Comparison of ENCODE assay signal across 33 cellular contexts in the genomic region with DNA sequence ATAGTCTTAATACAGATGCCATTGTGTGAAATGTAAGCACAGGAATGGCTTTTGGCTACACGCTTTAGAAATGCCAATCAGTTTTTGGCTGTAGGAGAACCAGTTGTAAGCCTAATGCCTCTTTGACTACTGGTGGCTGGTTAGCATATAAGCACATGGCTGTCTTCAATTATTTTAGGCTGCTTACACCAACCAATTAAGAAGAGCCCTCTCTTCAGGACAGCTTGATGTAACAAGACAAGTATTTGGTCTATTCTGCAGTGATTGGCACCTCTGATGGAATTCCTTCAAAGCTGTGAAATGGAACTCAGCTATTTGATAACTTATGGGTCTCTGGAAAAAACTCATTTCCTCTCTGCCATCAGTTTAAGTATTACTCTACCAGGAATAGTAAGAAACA.
"Had no signal": no experiment of that assay in that cellular context is flagged by ENCODE, and none has a peak within 500 bp of the region (broad histone marks: within the 10 kb centered on the region; RNA-seq: fewer than 3 reads in every experiment).

No MANE protein-coding gene starts in this region.

- H3K4me1 ChIP-seq: ascending aorta, breast epithelium had no signal

- H3K36me3 Mint-ChIP-seq: activated CD4-positive, alpha-beta memory T cell treated with anti-CD3 and anti-CD28 coated beads for 36 hours; activated CD8-positive, alpha-beta memory T cell treated with anti-CD3 and anti-CD28 coated beads, Interleukin-2, amount 10 ng/mL, durations not matched to agents 7 days and 5 days; activated naive CD8-positive, alpha-beta T cell treated with anti-CD3 and anti-CD28 coated beads, Interleukin-2, amount 10 ng/mL, durations not matched to agents 7 days and 5 days; brain had no signal

- DNase-seq: activated B cell treated with CpG ODN at 0.5 μM for 24 hours; activated CD4-positive, alpha-beta memory T cell treated with anti-CD3 and anti-CD28 coated beads for 36 hours; activated CD4-positive, alpha-beta T cell treated with anti-CD3 and anti-CD28 coated beads for 48 hours; activated CD4-positive, alpha-beta T cell treated with anti-CD3 and anti-CD28 coated beads, Interleukin-2, amount 50 U/mL, for 1 hour; activated CD8-positive, alpha-beta memory T cell treated with anti-CD3 and anti-CD28 coated beads, Interleukin-2, amount 10 ng/mL, durations not matched to agents 7 days and 5 days; activated CD8-positive, alpha-beta memory T cell treated with anti-CD3 and anti-CD28 coated beads, Interleukin-2, amount 50 U/mL, for 4 hours; activated CD8-positive, alpha-beta T cell treated with anti-CD3 and anti-CD28 coated beads, Interleukin-2, amount 10 ng/mL, durations not matched to agents 7 days and 5 days; activated effector memory CD4-positive, alpha-beta T cell treated with anti-CD3 and anti-CD28 coated beads, Interleukin-2, amount 50 U/mL, for 16 hours; activated naive CD4-positive, alpha-beta T cell treated with anti-CD3 and anti-CD28 coated beads for 36 hours; activated naive CD8-positive, alpha-beta T cell treated with anti-CD3 and anti-CD28 coated beads, Interleukin-2, amount 10 ng/mL, durations not matched to agents 7 days and 5 days; activated T-cell treated with anti-CD3 and anti-CD28 coated beads, Interleukin-2, amount 50 U/mL, for 1 hour; activated T-cell treated with anti-CD3 and anti-CD28 coated beads, Interleukin-2, amount 50 U/mL, for 48 hours; dorsolateral prefrontal cortex; effector memory CD4-positive, alpha-beta T cell; endodermal cell; foreskin fibroblast; T-helper 1 cell; T-helper 17 cell; T1000; WERI-Rb-1 had no signal

- H3K36me3 ChIP-seq: ascending aorta, breast epithelium, WERI-Rb-1 had no signal

- H3K4me3 ChIP-seq: ascending aorta, breast epithelium, coronary artery, dorsolateral prefrontal cortex had no signal

- H3K27me3 ChIP-seq: ascending aorta, breast epithelium, dorsolateral prefrontal cortex had no signal

- ATAC-seq: activated CD4-positive, CD25-positive, alpha-beta regulatory T cell treated with anti-CD3 and anti-CD28 coated beads, Interleukin-2, amount 50 U/mL, for 24 hours; activated CD8-positive, alpha-beta memory T cell treated with anti-CD3 and anti-CD28 coated beads, Interleukin-2, amount 10 ng/mL, durations not matched to agents 7 days and 5 days; activated CD8-positive, alpha-beta T cell treated with anti-CD3 and anti-CD28 coated beads, Interleukin-2, amount 10 ng/mL, durations not matched to agents 7 days and 5 days; activated naive CD4-positive, alpha-beta T cell treated with anti-CD3 and anti-CD28 coated beads, Interleukin-2, amount 50 U/mL, for 72 hours; esophagus mucosa; T-helper 17 cell had no signal

- H3K27ac ChIP-seq: ascending aorta, breast epithelium, coronary artery, dorsolateral prefrontal cortex, WERI-Rb-1 had no signal

- H3K4me1 Mint-ChIP-seq: activated B cell treated with CpG ODN at 0.5 μM for 24 hours; activated CD8-positive, alpha-beta memory T cell treated with anti-CD3 and anti-CD28 coated beads, Interleukin-2, amount 10 ng/mL, durations not matched to agents 7 days and 5 days; activated naive CD8-positive, alpha-beta T cell treated with anti-CD3 and anti-CD28 coated beads, Interleukin-2, amount 10 ng/mL, durations not matched to agents 7 days and 5 days; brain; central memory CD8-positive, alpha-beta T cell; T-helper 17 cell had no signal

- FAIRE-seq: frontal cortex had no signal

- H3K4me3 Mint-ChIP-seq: activated B cell treated with CpG ODN at 0.5 μM for 24 hours; activated CD4-positive, alpha-beta memory T cell treated with anti-CD3 and anti-CD28 coated beads for 36 hours; activated CD8-positive, alpha-beta memory T cell treated with anti-CD3 and anti-CD28 coated beads, Interleukin-2, amount 10 ng/mL, durations not matched to agents 7 days and 5 days; activated CD8-positive, alpha-beta T cell treated with anti-CD3 and anti-CD28 coated beads, Interleukin-2, amount 10 ng/mL, durations not matched to agents 7 days and 5 days; activated naive CD4-positive, alpha-beta T cell treated with anti-CD3 and anti-CD28 coated beads for 36 hours; activated naive CD8-positive, alpha-beta T cell treated with anti-CD3 and anti-CD28 coated beads, Interleukin-2, amount 10 ng/mL, durations not matched to agents 7 days and 5 days; activated T-helper 1 cell treated with anti-CD3 and anti-CD28 coated beads, Interleukin-12 subunit alpha, Interleukin-12 subunit beta, Interleukin-2, Interleukin-4 antibody, amounts not matched to agents 30 ng/mL and 10 ng/mL and 1 ng/mL, durations not matched to agents 14 hours and 24 hours and 36 hours; brain; central memory CD8-positive, alpha-beta T cell; dendritic cell treated with granulocyte-macrophage colony-stimulating factor and Interleukin-4, amounts not matched to agents 40 ng/mL and 50 ng/mL, for 4 days; endodermal cell; T-helper 17 cell; T-helper 2 cell treated with Interferon-gamma antibody and Interleukin-4, amounts not matched to agents 5 μg/mL and 100 μg/mL, for 36 hours had no signal

- H3K27me3 Mint-ChIP-seq: activated B cell treated with CpG ODN at 0.5 μM for 24 hours; activated CD4-positive, alpha-beta memory T cell treated with anti-CD3 and anti-CD28 coated beads for 36 hours; activated CD8-positive, alpha-beta memory T cell treated with anti-CD3 and anti-CD28 coated beads, Interleukin-2, amount 10 ng/mL, durations not matched to agents 7 days and 5 days; activated naive CD8-positive, alpha-beta T cell treated with anti-CD3 and anti-CD28 coated beads, Interleukin-2, amount 10 ng/mL, durations not matched to agents 7 days and 5 days; central memory CD8-positive, alpha-beta T cell; dendritic cell treated with granulocyte-macrophage colony-stimulating factor and Interleukin-4, amounts not matched to agents 40 ng/mL and 50 ng/mL, for 4 days; T-helper 17 cell had no signal

- H3K9me3 Mint-ChIP-seq: activated B cell treated with CpG ODN at 0.5 μM for 24 hours; activated CD4-positive, alpha-beta memory T cell treated with anti-CD3 and anti-CD28 coated beads for 36 hours; activated naive CD4-positive, alpha-beta T cell treated with anti-CD3 and anti-CD28 coated beads for 36 hours; activated T-helper 1 cell treated with anti-CD3 and anti-CD28 coated beads, Interleukin-12 subunit alpha, Interleukin-12 subunit beta, Interleukin-2, Interleukin-4 antibody, amounts not matched to agents 30 ng/mL and 10 ng/mL and 1 ng/mL, durations not matched to agents 14 hours and 24 hours and 36 hours; activated T-helper 2 cell treated with anti-CD3 and anti-CD28 coated beads, Interferon-gamma antibody, Interleukin-2, Interleukin-4, amounts not matched to agents 10 μg/mL and 5 μg/mL and 100 μg/mL, durations not matched to agents 14 hours and 24 hours and 36 hours; endodermal cell; T-helper 2 cell treated with Interferon-gamma antibody and Interleukin-4, amounts not matched to agents 5 μg/mL and 100 μg/mL, for 36 hours had no signal

- H3K27ac Mint-ChIP-seq: activated B cell treated with CpG ODN at 0.5 μM for 24 hours; activated CD4-positive, alpha-beta memory T cell treated with anti-CD3 and anti-CD28 coated beads for 36 hours; activated CD8-positive, alpha-beta memory T cell treated with anti-CD3 and anti-CD28 coated beads, Interleukin-2, amount 10 ng/mL, durations not matched to agents 7 days and 5 days; activated CD8-positive, alpha-beta T cell treated with anti-CD3 and anti-CD28 coated beads, Interleukin-2, amount 10 ng/mL, durations not matched to agents 7 days and 5 days; activated naive CD4-positive, alpha-beta T cell treated with anti-CD3 and anti-CD28 coated beads for 36 hours; activated naive CD4-positive, alpha-beta T cell treated with anti-CD3 and anti-CD28 coated beads, Interleukin-2, amount 50 U/mL, for 72 hours; activated naive CD8-positive, alpha-beta T cell treated with anti-CD3 and anti-CD28 coated beads, Interleukin-2, amount 10 ng/mL, durations not matched to agents 7 days and 5 days; activated T-helper 1 cell treated with anti-CD3 and anti-CD28 coated beads, Interleukin-12 subunit alpha, Interleukin-12 subunit beta, Interleukin-2, Interleukin-4 antibody, amounts not matched to agents 30 ng/mL and 10 ng/mL and 1 ng/mL, durations not matched to agents 14 hours and 24 hours and 36 hours; activated T-helper 2 cell treated with anti-CD3 and anti-CD28 coated beads, Interferon-gamma antibody, Interleukin-2, Interleukin-4, amounts not matched to agents 10 μg/mL and 5 μg/mL and 100 μg/mL, durations not matched to agents 14 hours and 24 hours and 36 hours; dendritic cell treated with granulocyte-macrophage colony-stimulating factor and Interleukin-4, amounts not matched to agents 40 ng/mL and 50 ng/mL, for 4 days; endodermal cell; T-helper 17 cell; T-helper 2 cell treated with Interferon-gamma antibody and Interleukin-4, amounts not matched to agents 5 μg/mL and 100 μg/mL, for 36 hours had no signal

- H3K9me3 ChIP-seq: ascending aorta, breast epithelium had no signal
